8 cellular contexts compared by ENCODE assay signal in the genomic region with DNA sequence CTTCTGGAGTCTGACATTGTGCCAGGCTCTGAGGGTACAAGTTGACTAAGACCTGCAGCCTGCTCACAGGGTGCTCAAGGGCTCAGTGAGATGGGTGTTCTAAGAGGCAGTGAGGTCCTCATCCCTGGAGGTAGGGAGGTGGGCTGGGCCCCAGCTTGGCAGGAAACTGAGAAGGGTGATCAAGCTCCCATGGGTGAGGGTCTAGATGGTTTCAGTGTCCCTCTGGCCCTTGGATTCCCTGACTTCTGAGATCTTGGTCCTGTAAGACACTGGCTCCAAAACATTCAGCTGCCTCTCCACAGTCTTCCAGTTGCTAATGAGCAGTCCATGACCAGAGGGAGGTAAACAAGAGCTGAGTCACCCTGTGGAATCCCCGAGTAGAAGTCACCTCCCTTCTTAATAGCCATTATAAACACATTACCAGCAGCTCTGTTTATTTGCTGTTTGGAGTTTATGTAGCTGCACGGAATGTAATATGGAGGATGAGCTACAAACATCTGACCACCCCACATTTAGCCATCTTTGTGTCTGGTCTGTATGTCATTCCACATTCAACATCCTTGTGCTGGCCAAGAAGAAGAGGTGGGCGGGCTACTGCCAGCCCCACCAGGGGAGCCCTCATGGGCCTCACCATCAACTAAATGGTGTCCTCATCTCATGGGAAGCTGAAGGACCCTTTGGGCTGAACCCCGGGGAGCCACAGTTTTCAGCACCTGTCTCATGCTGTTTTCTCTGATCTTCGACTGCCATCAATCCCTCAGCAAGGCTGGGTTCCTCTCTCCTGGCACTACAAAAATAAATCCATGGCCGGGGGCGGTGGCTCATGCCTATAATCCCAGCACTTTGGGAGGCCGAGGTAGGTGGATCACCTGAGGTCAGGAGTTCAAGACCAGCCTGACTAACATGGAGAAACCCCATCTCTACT. TPM values are rescaled to one million over a fixed set of nuclear protein-coding genes. Genes with fewer than 3 reads are reported as not detected.
DNase-seq lines count a peak whose midpoint lies in the region; ATAC-seq and TF ChIP-seq lines count a peak whose summit lies in the region.

No MANE protein-coding gene starts in this region.

- peaks cover 5% of the 10 kb centered on the region for H3K79me1 ChIP-seq in trophoblast cell (ENCODE audit: low read length)

- peak overlapping the region; percentile 15 for H3K18ac ChIP-seq in trophoblast cell (ENCODE audit: low read length)

- no peaks in the 10 kb centered on the region for H3K79me2 ChIP-seq in trophoblast cell (ENCODE audit: control insufficient read depth, insufficient read depth, low read length, poor library complexity)

- H3K27ac ChIP-seq in Panc1 (ENCODE audit: low read length), result no peak overlapping the region
- no peak overlapping the region for H3K27ac ChIP-seq in epithelial cell of prostate
- no peak overlapping the region for H3K27ac ChIP-seq in trophoblast cell (ENCODE audit: low read depth, low read length)

- no peak overlapping the region for H3K9ac ChIP-seq in trophoblast cell (ENCODE audit: low read length)

- peak overlapping the region; percentile 55 for H2BK120ac ChIP-seq in trophoblast cell (ENCODE audit: insufficient read depth, low read length, poor library complexity)

- no peak overlapping the region for H4K12ac ChIP-seq in trophoblast cell (ENCODE audit: low read depth, low read length)

- WGBS in trophoblast cell (ENCODE audit: extremely low coverage, insufficient coverage, insufficient read length), result no CpG with 5 or more reads among the region's 8 CpGs

- peak overlapping the region; percentile 23 for H2BK12ac ChIP-seq in trophoblast cell (ENCODE audit: low read length)

- ATAC-seq in Panc1 (peak; percentile 97), GM18909 (IDR thresholded peaks at IDR 0.05; ENCODE audit: poor library complexity, unreplicated experiment) (no peak), HG02840 (IDR thresholded peaks at IDR 0.05; ENCODE audit: low FRiP score, unreplicated experiment) (no peak), GM18873 (IDR thresholded peaks at IDR 0.05; ENCODE audit: low FRiP score, unreplicated experiment) (no peak), GM18520 (IDR thresholded peaks at IDR 0.05; ENCODE audit: unreplicated experiment) (no peak)

- H3K36me3 ChIP-seq in Panc1 (ENCODE audit: control insufficient read depth, insufficient read depth, low read length) (no peaks in the 10 kb centered on the region), trophoblast cell (ENCODE audit: control insufficient read depth in 1 of 2, insufficient read depth in 2 of 2, low read length in 2 of 2) (no peaks in the 10 kb centered on the region)

- H3K23ac ChIP-seq in trophoblast cell (ENCODE audit: low read length), result no peak overlapping the region

- H3K14ac ChIP-seq in trophoblast cell (ENCODE audit: low read length), result peak overlapping the region; percentile 64

- H2AK5ac ChIP-seq in trophoblast cell (ENCODE audit: low read length), result peak overlapping the region; percentile 31

- TF ChIP-seq CTCF in Panc1 (IDR thresholded peaks at IDR 0.05), result no peak

- peak overlapping the region; percentile 36 for H4K91ac ChIP-seq in trophoblast cell (ENCODE audit: low read depth, low read length)

- H3K4ac ChIP-seq in trophoblast cell (ENCODE audit: low read depth, low read length), result no peak overlapping the region

- H4K8ac ChIP-seq in trophoblast cell (ENCODE audit: low read depth, low read length), result peak overlapping the region; percentile 44

- no peak overlapping the region for H2AFZ ChIP-seq in trophoblast cell (ENCODE audit: insufficient read depth, low read length, poor library complexity)

- H3K4me3 ChIP-seq in Panc1 (ENCODE audit: low read depth in 2 of 2, low read length in 2 of 2), result no peak overlapping the region
- no peak overlapping the region for H3K4me3 ChIP-seq in trophoblast cell (ENCODE audit: low read depth, low read length)

- no peak overlapping the region for H3K4me2 ChIP-seq in trophoblast cell (ENCODE audit: low read length)

- in situ Hi-C loops in Panc1 (cut with HindIII; ENCODE audit: low pct_unique_long_range_greater_than_20kb, low sequenced_read_pairs), result no loop called here

- H3K27me3 ChIP-seq in Panc1 (ENCODE audit: control insufficient read depth, insufficient read depth, low read length) (no peaks in the 10 kb centered on the region), trophoblast cell (ENCODE audit: insufficient read depth, low read length) (no peaks in the 10 kb centered on the region)

- no TSS peak for BruUV-seq in Panc1 (replicated peaks; lab: Mats Ljungman, UMichigan)

- H3K9me3 ChIP-seq in Panc1 (ENCODE audit: control insufficient read depth, insufficient read depth, low read depth, low read length), result no peaks in the 10 kb centered on the region
- H3K9me3 ChIP-seq in trophoblast cell (ENCODE audit: insufficient read depth, low read depth, low read length), result peaks cover 1% of the 10 kb centered on the region

- H3K4me1 ChIP-seq in Panc1 (ENCODE audit: control insufficient read depth, insufficient read depth, low read length), result peaks cover 3% of the 10 kb centered on the region; the same call in 1 of the 2 replicates
- peaks cover 9 to 15% of the 10 kb centered on the region in 2 experiments for H3K4me1 ChIP-seq in trophoblast cell (ENCODE audit: control insufficient read depth in 1 of 2, insufficient read depth in 2 of 2, low read length in 2 of 2)

- peak; percentile 90 for DNase-seq in ELR (ENCODE audit: low read depth)
- DNase-seq in Panc1 (ENCODE audit: low read depth, low spot score), result no peak
- peak; percentile 55 for DNase-seq in epithelial cell of prostate (ENCODE audit: low read depth, low spot score)
- DNase-seq in trophoblast cell, result peak; percentile 13 to 39

- POLR2A ChIA-PET in Panc1 (lab: Charles Lee), result no interaction called here

- CTCF ChIA-PET in Panc1 (lab: Charles Lee), result no interaction called here

- intact Hi-C loops in Panc1 (cut with micrococcal nuclease; ENCODE audit: unreplicated experiment), result no loop called here

- H2BK5ac ChIP-seq in trophoblast cell (ENCODE audit: low read depth, low read length, poor library complexity), result no peak overlapping the region

RNA-seq across cellular contexts. Expression of gene BDKRB2, which starts 37.2 kb away (rescaled TPM):
- 0.05 TPM for total RNA-seq in Panc1 (2021; ENCODE audit: unreplicated experiment)
- polyA plus RNA-seq in Panc1 (2012; ENCODE audit: insufficient read length), result 0.08 TPM
- polyA plus RNA-seq in trophoblast cell (2013), result 29.0 and 29.1 TPM in 2 replicates
